In genomic region chr2:69572640-69573039, GRCh38 we compare ENCODE assay signal across 12 cellular contexts.
DNase-seq lines count a peak whose midpoint lies in the region; ATAC-seq and TF ChIP-seq lines count a peak whose summit lies in the region.
"Had no signal": no experiment of that assay in that cellular context is flagged by ENCODE, and none has a peak within 500 bp of the region (broad histone marks: within the 10 kb centered on the region; RNA-seq: fewer than 3 reads in every experiment).

No MANE protein-coding gene starts in this region.

- H3K27me3 Mint-ChIP-seq in GM23338 (ENCODE audit: insufficient read depth, low read depth, poor library complexity): peaks cover 2% of the 10 kb centered on the region

- H3F3A ChIP-seq in GM23338 (replicated peaks; ENCODE audit: low read depth): no peaks in the 10 kb centered on the region

- WGBS in mesenchymal stem cell: 69% methylated on average over 5 of the region's 5 CpGs

- H4K91ac ChIP-seq in mesenchymal stem cell (ENCODE audit: low read length): no peak overlapping the region

- no peaks in the 10 kb centered on the region for H3K9me3 ChIP-seq in mesenchymal stem cell (ENCODE audit: control insufficient read depth, low read length)

- H3K4me1 ChIP-seq in GM23338 (ENCODE audit: insufficient read depth): peaks cover 2% of the 10 kb centered on the region; the same call in 1 of the 2 replicates
- H3K4me1 ChIP-seq in mesenchymal stem cell (ENCODE audit: control insufficient read depth, insufficient read depth, low read depth, low read length): peaks cover 22% of the 10 kb centered on the region

- peaks cover 8% of the 10 kb centered on the region; the same call in 1 of the 2 replicates for H3K79me2 ChIP-seq in GM23338 (replicated peaks; ENCODE audit: insufficient read depth)

- peaks cover 11% of the 10 kb centered on the region for H3K4me1 Mint-ChIP-seq in GM23338

- H2BK15ac ChIP-seq in mesenchymal stem cell (ENCODE audit: low read depth, poor library complexity, severe bottlenecking): no peak overlapping the region

- H3K79me1 ChIP-seq in mesenchymal stem cell (replicated peaks; ENCODE audit: low read length, poor library complexity, severe bottlenecking): peaks cover 20% of the 10 kb centered on the region

- no peak overlapping the region for H4K8ac ChIP-seq in mesenchymal stem cell (ENCODE audit: low read length)

- no peak overlapping the region for H2BK120ac ChIP-seq in mesenchymal stem cell (ENCODE audit: low read depth, low read length)

- no peak overlapping the region for H2AFZ ChIP-seq in GM23338
- H2AFZ ChIP-seq in mesenchymal stem cell (ENCODE audit: low read depth, low read length): no peak overlapping the region

- TF ChIP-seq CTCF in GM23338 (conservative IDR thresholded peaks at IDR 0.05; ENCODE audit: low read depth in 2 of 2): no peak
- no peak for TF ChIP-seq CTCF in choroid plexus epithelial cell (conservative IDR thresholded peaks at IDR 0.05; ENCODE audit: low read depth, low read length)

- H2AK5ac ChIP-seq in mesenchymal stem cell (ENCODE audit: low read length, severe bottlenecking): no peak overlapping the region

- H3K4me2 ChIP-seq in GM23338 (no peak overlapping the region), mesenchymal stem cell (ENCODE audit: low read length, poor library complexity, severe bottlenecking) (no peak overlapping the region)

- 0 out of 2 replicates have a peak, but pooled peaks cover 5% of the 10 kb centered on the region for H3K9me2 ChIP-seq in GM23338 (ENCODE audit: insufficient read depth)

- DNase-seq in AG08396 (ENCODE audit: low spot score) (peak; percentile 28), GM23338 (ENCODE audit: low spot score) (no peak), choroid plexus epithelial cell (ENCODE audit: low read depth) (peak; percentile 49), mesenchymal stem cell (peak; percentile 57), RKO (ENCODE audit: low spot score) (no peak), HuH-7 (ENCODE audit: low spot score) (no peak), NCI-H1694 treated with DMSO at 0.1 percent for 48 hours (lab: John Stamatoyannopoulos, UW) (no peak)
- DNase-seq in effector CD8-positive, alpha-beta T cell (lab: John Stamatoyannopoulos, UW): no peak
- DNase-seq: activated gamma-delta T cell, DMS53, left cardiac atrium, MV-4-11 had no signal

- no peak overlapping the region for H3K4me3 Mint-ChIP-seq in GM23338

- H3K4ac ChIP-seq in mesenchymal stem cell (ENCODE audit: low read depth in 1 of 2, low read length in 2 of 2): no peak overlapping the region

- H3K27me3 ChIP-seq in GM23338 (ENCODE audit: insufficient read depth) (no peaks in the 10 kb centered on the region), mesenchymal stem cell (ENCODE audit: control insufficient read depth in 1 of 2, insufficient read depth in 1 of 2, low read length in 2 of 2) (no peaks in the 10 kb centered on the region)

- no peak overlapping the region for H2BK5ac ChIP-seq in mesenchymal stem cell (ENCODE audit: low read depth, low read length, poor library complexity, severe bottlenecking)

- H3K27ac ChIP-seq in GM23338 (ENCODE audit: low read depth) (no peak overlapping the region; the same call in 1 of the 2 replicates), mesenchymal stem cell (ENCODE audit: low read length, poor library complexity, severe bottlenecking) (peak overlapping the region; percentile 74)

- H3K9me3 Mint-ChIP-seq in GM23338: no peaks in the 10 kb centered on the region

- peak overlapping the region; percentile 86 for H3K9ac ChIP-seq in mesenchymal stem cell (ENCODE audit: low read length)

- peak overlapping the region; percentile 37; the same call in 1 of the 2 replicates for H3K27ac Mint-ChIP-seq in GM23338

- no peak overlapping the region for H3K18ac ChIP-seq in mesenchymal stem cell (ENCODE audit: low read depth in 1 of 2, low read length in 2 of 2)

- H3K14ac ChIP-seq in mesenchymal stem cell (ENCODE audit: low read length in 2 of 2): no peak overlapping the region

- no peak overlapping the region for H3K23ac ChIP-seq in mesenchymal stem cell (ENCODE audit: low read length in 2 of 2)

- H3K36me3 Mint-ChIP-seq in GM23338 (ENCODE audit: low read depth): no peaks in the 10 kb centered on the region

- no peaks in the 10 kb centered on the region; the same call in 1 of the 2 replicates for H4K20me1 ChIP-seq in GM23338 (replicated peaks; ENCODE audit: insufficient read depth)

- no peak overlapping the region for H2BK12ac ChIP-seq in mesenchymal stem cell (ENCODE audit: low read length in 2 of 2)

- H3K36me3 ChIP-seq in GM23338 (ENCODE audit: insufficient read depth) (no peaks in the 10 kb centered on the region), mesenchymal stem cell (ENCODE audit: control insufficient read depth in 1 of 2, insufficient read depth in 2 of 2, low read depth in 1 of 2, low read length in 2 of 2) (no peaks in the 10 kb centered on the region)

- ATAC-seq in GM23338: peak; percentile 26; the same call in 2 of the 3 replicates

- H3K4me3 ChIP-seq in GM23338 (no peak overlapping the region), choroid plexus epithelial cell (ENCODE audit: low read depth, low read length) (no peak overlapping the region), mesenchymal stem cell (ENCODE audit: insufficient read depth in 1 of 2, low read depth in 1 of 2, low read length in 2 of 2) (peak overlapping the region in 1 of 2 experiments; percentile 65)

TF ChIP-seq in GM23338, 12 proteins besides CTCF, POLR2A, EP300 and RAD21 (continues in another document):
- TF ChIP-seq EZH2 (IDR thresholded peaks at IDR 0.05; ENCODE audit: low read depth, unreplicated experiment) (no peak), CREB1 (CRISPR knock-in tag; IDR thresholded peaks at IDR 0.05; ENCODE audit: low read depth) (no peak), ZNF331 (CRISPR knock-in tag; IDR thresholded peaks at IDR 0.05; ENCODE audit: low read depth) (no peak), EZH2phosphoT487 (IDR thresholded peaks at IDR 0.05; ENCODE audit: unreplicated experiment) (no peak), STAT1 (IDR thresholded peaks at IDR 0.05; ENCODE audit: unreplicated experiment) (no peak), NANOG (IDR thresholded peaks at IDR 0.05; ENCODE audit: borderline replicate concordance) (no peak), REST (IDR thresholded peaks at IDR 0.05; ENCODE audit: unreplicated experiment) (no peak), JUNB (IDR thresholded peaks at IDR 0.05; ENCODE audit: unreplicated experiment) (no peak)

Comparison
In these comparisons a context has a peak if more than half of its experiments do, and no peak if none do; other contexts are left out.
1. DNase-seq: peak in AG08396 (single experiment), choroid plexus epithelial cell (single experiment) and mesenchymal stem cell (single experiment); none in GM23338 (single experiment), RKO (single experiment), HuH-7 (single experiment), effector CD8-positive, alpha-beta T cell (single experiment) and NCI-H1694 treated with DMSO at 0.1 percent for 48 hours (single experiment).